In the genomic region with DNA sequence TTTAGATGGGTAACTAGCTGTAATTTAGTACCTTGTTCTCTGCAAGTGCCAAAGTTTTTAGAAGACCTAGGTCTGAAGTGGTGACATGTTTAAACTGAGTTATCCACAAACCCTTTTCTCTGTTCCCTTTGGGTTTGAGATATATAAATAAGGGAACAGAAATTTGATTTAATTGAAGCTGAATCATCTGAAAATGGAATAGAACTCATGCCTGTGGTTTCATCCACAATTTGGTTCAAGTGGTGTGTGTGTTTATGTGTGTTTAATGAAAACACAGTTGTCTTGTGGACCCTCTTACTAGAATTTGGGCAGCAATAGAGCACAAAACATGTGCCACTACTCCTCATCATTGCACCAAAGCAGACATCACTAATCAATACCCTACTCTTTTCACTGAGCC, we compare ENCODE assay signal across 18 cellular contexts.
DNase-seq lines count a peak whose midpoint lies in the region; ATAC-seq, FAIRE-seq and TF ChIP-seq lines count a peak whose summit lies in the region.
"Had no signal": no experiment of that assay in that cellular context is flagged by ENCODE, and none has a peak within 500 bp of the region (broad histone marks: within the 10 kb centered on the region; RNA-seq: fewer than 3 reads in every experiment).

No MANE protein-coding gene starts in this region.

- H3K36me3 ChIP-seq in gastroesophageal sphincter = no peaks in the 10 kb centered on the region
- no peaks in the 10 kb centered on the region for H3K36me3 ChIP-seq in rectal smooth muscle tissue (ENCODE audit: control insufficient read depth, insufficient read depth, low read length)
- no peaks in the 10 kb centered on the region for H3K36me3 ChIP-seq in HepG2 (replicated peaks in 1 of 2; ENCODE audit: control insufficient read depth in 1 of 2, insufficient read depth in 2 of 2, low read length in 2 of 2)
- H3K36me3 ChIP-seq: BLaER1 treated with 17β-estradiol and CSF1 and Interleukin-3, amounts not matched to agents 10 nM and 100 nM had no signal

- no peak for TF ChIP-seq EP300 in gastroesophageal sphincter (IDR thresholded peaks at IDR 0.05)
- TF ChIP-seq EP300 in HepG2 (IDR thresholded peaks at IDR 0.05; ENCODE audit: low read depth in 2 of 2, low read length in 2 of 2) = no peak
- TF ChIP-seq EP300 in HepG2 (CRISPR knock-in tag; IDR thresholded peaks at IDR 0.05; ENCODE audit: borderline replicate concordance) = no peak

- DNase-seq in AG10803 (ENCODE audit: low read depth) = peak; percentile 15
- DNase-seq in M059J (ENCODE audit: low read depth) = peak; percentile 53
- no peak for DNase-seq in DMS114 treated with DMSO at 0.1 percent for 48 hours (lab: John Stamatoyannopoulos, UW; ENCODE audit: unreplicated experiment)
- DNase-seq in cortex of kidney (lab: John Stamatoyannopoulos, UW) = no peak
- no peak for DNase-seq in NCI-H69 (lab: John Stamatoyannopoulos, UW)
- DNase-seq in HepG2 (ENCODE audit: low spot score) = no peak
- DNase-seq: 8988T; CD4-positive, CD25-positive, alpha-beta regulatory T cell; DMS79; EL; HCEC 1CT; HFFc6 had no signal

- H3K9me3 ChIP-seq in gastroesophageal sphincter (no peaks in the 10 kb centered on the region), HepG2 (ENCODE audit: low read length) (no peaks in the 10 kb centered on the region)

- no peaks in the 10 kb centered on the region for H4K20me1 ChIP-seq in HepG2 (ENCODE audit: insufficient read depth, low read length)
- H4K20me1 ChIP-seq: BLaER1 treated with 17β-estradiol and CSF1 and Interleukin-3, amounts not matched to agents 10 nM and 100 nM had no signal

- H3K9ac ChIP-seq in rectal smooth muscle tissue (ENCODE audit: low read length) (no peak overlapping the region), HepG2 (ENCODE audit: insufficient read depth, low read depth, low read length) (no peak overlapping the region)
- H3K9ac ChIP-seq: BLaER1 treated with 17β-estradiol and CSF1 and Interleukin-3, amounts not matched to agents 10 nM and 100 nM had no signal

- POLR2A ChIA-PET in HepG2 (lab: Yijun Ruan, JAX) = no interaction called here

- no TSS peak for BruUV-seq in HepG2 (replicated peaks; lab: Mats Ljungman, UMichigan)

- no peak for ATAC-seq in gastroesophageal sphincter
- no peak for ATAC-seq in HepG2

- H3K4me2 ChIP-seq in HepG2 (ENCODE audit: low read depth, low read length) = no peak overlapping the region

- H3K4me3 ChIP-seq in AG10803 (ENCODE audit: low read length) (no peak overlapping the region), gastroesophageal sphincter (no peak overlapping the region), rectal smooth muscle tissue (ENCODE audit: low read length) (no peak overlapping the region), HepG2 (replicated peaks in 1 of 3; ENCODE audit: insufficient read depth in 1 of 3, low read depth in 2 of 3, low read length in 3 of 3) (no peak overlapping the region)
- H3K4me3 ChIP-seq: BLaER1 treated with 17β-estradiol and CSF1 and Interleukin-3, amounts not matched to agents 10 nM and 100 nM had no signal

- H3K79me2 ChIP-seq in HepG2 (ENCODE audit: insufficient read depth, low read length) = no peaks in the 10 kb centered on the region

- CTCF ChIA-PET in HepG2 (lab: Yijun Ruan, JAX; ENCODE audit: low intra/inter-chr PET ratio, low total read pairs) = no interaction called here

- FAIRE-seq in HepG2 (lab: Jason Lieb, UNC) = no peak
- FAIRE-seq: GM12892, GM19239 had no signal

- H2AFZ ChIP-seq in HepG2 (ENCODE audit: low read length) = no peak overlapping the region

- in situ Hi-C loops in HepG2 (cut with HindIII; ENCODE audit: extremely low pct_ligation_motif_present, low pct_unique_long_range_greater_than_20kb) = no loop called here

- H3K27ac ChIP-seq in gastroesophageal sphincter (peak overlapping the region; percentile 71 to 91 (median 78)), rectal smooth muscle tissue (ENCODE audit: low read depth, low read length) (peak overlapping the region; percentile 82), HepG2 (ENCODE audit: extremely low read length, insufficient read depth, low read length) (no peak overlapping the region)
- H3K27ac ChIP-seq: BLaER1 treated with 17β-estradiol and CSF1 and Interleukin-3, amounts not matched to agents 10 nM and 100 nM; HL-60 had no signal

- TF ChIP-seq POLR2A in gastroesophageal sphincter (IDR thresholded peaks at IDR 0.05) (no peak), HepG2 (IDR thresholded peaks at IDR 0.05; ENCODE audit: insufficient read depth in 1 of 2, low read depth in 2 of 2, low read length in 2 of 2) (no peak)

- H3K27me3 ChIP-seq in gastroesophageal sphincter (no peaks in the 10 kb centered on the region), rectal smooth muscle tissue (ENCODE audit: control insufficient read depth, insufficient read depth, low read length) (no peaks in the 10 kb centered on the region), HepG2 (ENCODE audit: control insufficient read depth in 1 of 2, insufficient read depth in 2 of 2, low read length in 2 of 2) (0 out of 5 replicates have a peak, but pooled peaks cover 0 to 1% of the 10 kb centered on the region in 2 experiments)
- H3K27me3 ChIP-seq: BLaER1 treated with 17β-estradiol and CSF1 and Interleukin-3, amounts not matched to agents 10 nM and 100 nM had no signal

- no peak for TF ChIP-seq RAD21 in HepG2 (CRISPR knock-in tag; IDR thresholded peaks at IDR 0.05)

- no peak for TF ChIP-seq CTCF in AG10803 (conservative IDR thresholded peaks at IDR 0.05; ENCODE audit: low read length)
- TF ChIP-seq CTCF in gastroesophageal sphincter (IDR thresholded peaks at IDR 0.05) = no peak
- no peak for TF ChIP-seq CTCF in HepG2 (CRISPR knock-in tag; IDR thresholded peaks at IDR 0.05)

- intact Hi-C loops in HepG2 (cut with micrococcal nuclease; ENCODE audit: unreplicated experiment) = no loop called here

- H3K4me1 ChIP-seq in gastroesophageal sphincter = peaks cover 0 to 76% (median 33%) of the 10 kb centered on the region in 3 donors
- peaks cover 9% of the 10 kb centered on the region for H3K4me1 ChIP-seq in rectal smooth muscle tissue (ENCODE audit: control insufficient read depth, insufficient read depth, low read length)
- no peaks in the 10 kb centered on the region for H3K4me1 ChIP-seq in HepG2 (ENCODE audit: insufficient read depth, low read length)

TF ChIP-seq in HepG2, 621 proteins besides CTCF, POLR2A, EP300 and RAD21:
- TF ChIP-seq ATF7-NPFF (CRISPR knock-in tag; IDR thresholded peaks at IDR 0.05; ENCODE audit: low read depth) = no peak
TF ChIP-seq in HepG2: peak in this region for 0.

Comparison
In these comparisons a context has a peak if more than half of its experiments do, and no peak if none do; other contexts are left out.
1. DNase-seq: peak in AG10803 (single experiment) and M059J (single experiment); none in DMS114 treated with DMSO at 0.1 percent for 48 hours (single experiment), cortex of kidney (single experiment), NCI-H69 (single experiment) and HepG2 (single experiment).